ENCODE assay signal across 8 cellular contexts in genomic region chr6:32838114-32838958, GRCh38. TPM values are rescaled to one million over a fixed set of nuclear protein-coding genes. Genes with fewer than 3 reads are reported as not detected.
DNase-seq lines count a peak whose midpoint lies in the region; ATAC-seq and TF ChIP-seq lines count a peak whose summit lies in the region.

Gene TAP2, minus strand, starts transcription at chr6:32838739. Its CDS starts 506 bp downstream, at chr6:32838233.

- 0% methylated on average over 57 of the region's 57 CpGs for WGBS in esophagus, 2 donors

- peak within 1 kb of the TSS; percentile 100 for H3K27ac Mint-ChIP-seq in activated T-cell treated with anti-CD3 and anti-CD28 coated beads, Interleukin-2, amount 50 U/mL, for 24 hours

- H3K9me3 ChIP-seq in esophagus (ENCODE audit: control insufficient read depth in 2 of 2, insufficient read depth in 1 of 2, low read depth in 1 of 2, low read length in 1 of 2): no peaks in the 10 kb centered on the region
- no peaks in the 10 kb centered on the region for H3K9me3 ChIP-seq in muscle layer of duodenum (ENCODE audit: control insufficient read depth in 1 of 2, low read length in 2 of 2)

- H3K27ac ChIP-seq in esophagus (ENCODE audit: low read depth in 2 of 2, low read length in 1 of 2) (peak within 1 kb of the TSS; percentile 96 to 99), muscle layer of duodenum (ENCODE audit: low read length) (peak within 1 kb of the TSS; percentile 74)

- no peaks in the 10 kb centered on the region for H3K27me3 Mint-ChIP-seq in activated T-cell treated with anti-CD3 and anti-CD28 coated beads, Interleukin-2, amount 50 U/mL, for 24 hours

- peak within 1 kb of the TSS; percentile 82 for H3K4me3 Mint-ChIP-seq in activated T-cell treated with anti-CD3 and anti-CD28 coated beads, Interleukin-2, amount 50 U/mL, for 24 hours

- peaks cover 93% of the 10 kb centered on the region for H3K36me3 Mint-ChIP-seq in activated T-cell treated with anti-CD3 and anti-CD28 coated beads, Interleukin-2, amount 50 U/mL, for 24 hours (ENCODE audit: low read depth)

- ATAC-seq in GM21717 (IDR thresholded peaks at IDR 0.05; ENCODE audit: unreplicated experiment): peak; percentile 54

- H3K4me1 ChIP-seq in esophagus (ENCODE audit: control insufficient read depth in 2 of 2, insufficient read depth in 2 of 2, low read length in 1 of 2) (peaks cover 2 to 12% of the 10 kb centered on the region in 2 donors), muscle layer of duodenum (ENCODE audit: control insufficient read depth in 1 of 2, insufficient read depth in 2 of 2, low read length in 2 of 2) (peaks cover 10 to 20% of the 10 kb centered on the region in 2 donors)

- DNase-seq in DMS79 treated with DMSO at 0.1 percent for 48 hours (lab: John Stamatoyannopoulos, UW) (peak; percentile 84), KBM-7 (peak; percentile 96)
- DNase-seq in activated T-cell treated with anti-CD3 and anti-CD28 coated beads, Interleukin-2, amount 50 U/mL, for 24 hours: peak; percentile 99
- DNase-seq in stimulated activated CD8-positive, alpha-beta memory T cell treated with anti-CD3 and anti-CD28 coated beads, Interleukin-7, amount 100 ng/mL, for 24 hours (ENCODE audit: low read depth): peak; percentile 97

- no peaks in the 10 kb centered on the region for H3K9me3 Mint-ChIP-seq in activated T-cell treated with anti-CD3 and anti-CD28 coated beads, Interleukin-2, amount 50 U/mL, for 24 hours

- H3K27me3 ChIP-seq in esophagus (ENCODE audit: control insufficient read depth in 1 of 2, insufficient read depth in 2 of 2, low read length in 2 of 2) (no peaks in the 10 kb centered on the region), muscle layer of duodenum (ENCODE audit: low read depth, low read length) (no peaks in the 10 kb centered on the region)

- in situ Hi-C loops in KBM-7 (cut with MboI; ENCODE audit: low pct_unique_long_range_greater_than_20kb, low sequenced_read_pairs): no loop called here

- H3K4me1 Mint-ChIP-seq in activated T-cell treated with anti-CD3 and anti-CD28 coated beads, Interleukin-2, amount 50 U/mL, for 24 hours (ENCODE audit: low read depth): peaks cover 84% of the 10 kb centered on the region

- H3K36me3 ChIP-seq in esophagus (ENCODE audit: control insufficient read depth in 2 of 2, insufficient read depth in 2 of 2, low read length in 1 of 2): peaks cover 0 to 20% of the 10 kb centered on the region in 2 donors
- H3K36me3 ChIP-seq in muscle layer of duodenum (ENCODE audit: control insufficient read depth in 1 of 2, insufficient read depth in 2 of 2, low read length in 2 of 2): peaks cover 31 to 38% of the 10 kb centered on the region in 2 donors

- H3K4me3 ChIP-seq in esophagus (ENCODE audit: low read depth in 1 of 2, low read length in 2 of 2) (peak within 1 kb of the TSS; percentile 79 to 81), muscle layer of duodenum (ENCODE audit: low read depth in 1 of 2, low read length in 2 of 2) (peak within 1 kb of the TSS; percentile 71 to 73)

TF ChIP-seq in PFSK-1, 5 proteins besides CTCF, POLR2A, EP300 and RAD21:
- TF ChIP-seq REST (IDR thresholded peaks at IDR 0.05; ENCODE audit: insufficient read depth in 1 of 2, low read depth in 2 of 2, low read length in 2 of 2) (0 out of 4 replicates have a peak, but pooled peaks of 1 of the 2 experiments have one; percentile 37), POLR2AphosphoS5 (IDR thresholded peaks at IDR 0.05; ENCODE audit: low read depth, low read length) (peak; percentile 84), TAF1 (IDR thresholded peaks at IDR 0.05; ENCODE audit: borderline replicate concordance, insufficient read depth, low read length) (peak; percentile 51; the same call in 1 of the 2 replicates), SIN3A (IDR thresholded peaks at IDR 0.05; ENCODE audit: borderline replicate concordance, insufficient read depth, low read length) (peak; percentile 14; the same call in 1 of the 2 replicates), FOXP2 (optimal IDR thresholded peaks at IDR 0.05; ENCODE audit: borderline replicate concordance, extremely low read depth, extremely low read length, insufficient read depth) (peak; percentile 74)

RNA-seq across cellular contexts. Expression of gene TAP2, which starts in this region (rescaled TPM):
- 49.3 TPM for polyA plus RNA-seq in PFSK-1 (2012; ENCODE audit: insufficient read length, low read depth)
- polyA plus RNA-seq in esophagus: 10 to 100 TPM; 19.3 to 40.5 TPM

Comparison
In these comparisons a context has a peak if more than half of its experiments do, and no peak if none do; other contexts are left out.
1. Peak in every context shown above with its lines: DNase-seq, ATAC-seq, H3K4me3 ChIP-seq and H3K27ac ChIP-seq.